Comparison of ENCODE assay signal across 8 cellular contexts in the genomic region with DNA sequence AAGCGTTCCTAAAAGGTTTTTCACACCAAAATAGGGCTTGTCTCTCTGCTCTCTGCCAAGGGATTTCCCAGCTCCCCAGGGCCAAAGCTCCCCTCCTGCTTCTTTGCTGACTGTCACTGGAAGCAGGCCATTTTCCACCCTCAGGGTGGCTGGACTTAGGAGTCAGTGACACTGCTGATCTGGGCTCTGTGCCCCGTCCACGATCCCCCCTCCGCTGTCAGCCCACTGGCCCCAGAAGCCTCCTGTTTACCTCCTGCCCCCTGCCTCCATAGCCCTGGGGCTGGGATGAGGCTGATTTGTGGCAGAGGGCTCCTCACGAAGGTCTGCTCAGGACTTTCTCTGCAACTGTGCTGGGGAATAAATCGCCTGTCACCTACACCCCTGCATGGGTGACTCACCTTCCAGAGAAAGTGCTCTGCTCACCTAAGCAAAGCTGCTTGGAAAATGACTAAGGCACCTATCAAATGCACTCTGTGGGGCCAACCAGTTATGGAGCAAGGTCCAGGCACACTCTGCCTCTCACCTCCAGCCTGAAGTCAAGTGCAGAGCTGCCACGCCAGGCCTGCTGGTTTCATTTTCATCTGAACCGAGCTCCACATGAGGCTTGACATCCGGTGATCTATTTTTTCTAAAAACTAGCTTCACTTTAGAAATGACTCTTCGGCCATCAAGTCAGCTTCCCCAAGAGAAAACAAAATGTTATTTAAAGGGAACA. TPM values are rescaled to one million over a fixed set of nuclear protein-coding genes. Genes with fewer than 3 reads are reported as not detected.
DNase-seq lines count a peak whose midpoint lies in the region; ATAC-seq and TF ChIP-seq lines count a peak whose summit lies in the region.

No MANE protein-coding gene starts in this region.

- ATAC-seq in Right ventricle myocardium inferior (peak; percentile 20), HG03097 (IDR thresholded peaks at IDR 0.05; ENCODE audit: low FRiP score, unreplicated experiment) (no peak)

- DNase-seq in NCI-H510A treated with DMSO at 0.1 percent for 48 hours (lab: John Stamatoyannopoulos, UW) (peak; percentile 81), Right ventricle myocardium inferior (ENCODE audit: missing footprints) (no peak), Ammon's horn (ENCODE audit: low spot score) (no peak), mesenteric fat pad (ENCODE audit: low spot score) (no peak)
- DNase-seq in activated T-cell treated with anti-CD3 and anti-CD28 coated beads, Interleukin-2, amount 50 U/mL, for 48 hours = peak; percentile 86 to 91
- peak; percentile 75 for DNase-seq in stimulated activated CD4-positive, alpha-beta T cell treated with anti-CD3 and anti-CD28 coated beads, Interleukin-12 subunit alpha, Interleukin-12 subunit beta, amount 100 ng/mL, for 4 hours

- intact Hi-C loops in Right ventricle myocardium inferior (cut with DNase I) = loop anchor here (2.0 to 10.0 kb wide), 2 partner anchors 17 to 167 kb away; a partner anchor contains a TSS

- TF ChIP-seq POLR2A in GM19193 (IDR thresholded peaks at IDR 0.05; ENCODE audit: extremely low read depth, insufficient read depth, insufficient read length) = peak; percentile 56

RNA-seq across cellular contexts. Expression of a gene that starts 4.9 kb away (rescaled TPM):
- total RNA-seq in Right ventricle myocardium inferior (14.4 TPM), mesenteric fat pad (8.7 TPM)

RNA-seq across cellular contexts. Expression of a gene that starts 50.0 kb away (rescaled TPM):
- total RNA-seq in Right ventricle myocardium inferior (not detected), mesenteric fat pad (not detected)

Comparison
In these comparisons a context has a peak if more than half of its experiments do, and no peak if none do; other contexts are left out.
1. DNase-seq: peak in NCI-H510A treated with DMSO at 0.1 percent for 48 hours (single experiment), activated T-cell treated with anti-CD3 and anti-CD28 coated beads, Interleukin-2, amount 50 U/mL, for 48 hours (2 of 2) and stimulated activated CD4-positive, alpha-beta T cell treated with anti-CD3 and anti-CD28 coated beads, Interleukin-12 subunit alpha, Interleukin-12 subunit beta, amount 100 ng/mL, for 4 hours (single experiment); none in Right ventricle myocardium inferior (single experiment), Ammon's horn (single experiment) and mesenteric fat pad (single experiment).